ENCODE assay signal across 10 cellular contexts in genomic region chr22:46652081-46652929, GRCh38. TPM values are rescaled to one million over a fixed set of nuclear protein-coding genes. Genes with fewer than 3 reads are reported as not detected.
DNase-seq lines count a peak whose midpoint lies in the region; ATAC-seq and TF ChIP-seq lines count a peak whose summit lies in the region.
"Had no signal": no experiment of that assay in that cellular context is flagged by ENCODE, and none has a peak within 500 bp of the region (broad histone marks: within the 10 kb centered on the region; RNA-seq: fewer than 3 reads in every experiment).

No MANE protein-coding gene starts in this region.

- H3K27me3 Mint-ChIP-seq in activated CD4-positive, alpha-beta memory T cell treated with anti-CD3 and anti-CD28 coated beads for 36 hours, result no peaks in the 10 kb centered on the region
- H3K27me3 Mint-ChIP-seq in activated CD4-positive, alpha-beta memory T cell treated with anti-CD3 and anti-CD28 coated beads, Interleukin-2, amount 10 ng/mL, durations not matched to agents 7 days and 5 days, result no peaks in the 10 kb centered on the region
- H3K27me3 Mint-ChIP-seq in central memory CD8-positive, alpha-beta T cell, result no peaks in the 10 kb centered on the region

- H3K36me3 ChIP-seq in liver (ENCODE audit: control insufficient read depth in 4 of 4, insufficient read depth in 3 of 4, low read depth in 1 of 4, low read length in 3 of 4) (no peaks in the 10 kb centered on the region), subcutaneous abdominal adipose tissue (ENCODE audit: control insufficient read depth in 5 of 5, insufficient read depth in 5 of 5, low read length in 5 of 5) (peaks cover 0 to 5% (median 0%) of the 10 kb centered on the region in 5 donors)

- no peaks in the 10 kb centered on the region for H3K9me3 ChIP-seq in liver (ENCODE audit: control insufficient read depth in 4 of 4, low read length in 3 of 4)
- H3K9me3 ChIP-seq in subcutaneous abdominal adipose tissue (ENCODE audit: control insufficient read depth in 5 of 5, low read length in 5 of 5), result no peaks in the 10 kb centered on the region
- H3K9me3 ChIP-seq: spleen, tibial nerve had no signal

- H3K27ac ChIP-seq in liver (ENCODE audit: low read depth in 1 of 2, low read length in 2 of 2) (peak overlapping the region; percentile 77 to 92), subcutaneous abdominal adipose tissue (ENCODE audit: low read depth, low read length) (no peak overlapping the region)
- H3K27ac ChIP-seq: spleen had no signal

- peak; percentile 45 for DNase-seq in activated CD4-positive, alpha-beta memory T cell treated with anti-CD3 and anti-CD28 coated beads for 36 hours
- DNase-seq in activated CD4-positive, alpha-beta memory T cell treated with anti-CD3 and anti-CD28 coated beads, Interleukin-2, amount 10 ng/mL, durations not matched to agents 7 days and 5 days, result no peak
- DNase-seq in central memory CD8-positive, alpha-beta T cell (ENCODE audit: low spot score in 2 of 2), result no peak
- DNase-seq in NCI-H187 (lab: John Stamatoyannopoulos, UW) (no peak), SHP77 (lab: John Stamatoyannopoulos, UW) (no peak)
- DNase-seq: spleen had no signal

- peak overlapping the region; percentile 68 for H3K27ac Mint-ChIP-seq in activated CD4-positive, alpha-beta memory T cell treated with anti-CD3 and anti-CD28 coated beads for 36 hours
- H3K27ac Mint-ChIP-seq in activated CD4-positive, alpha-beta memory T cell treated with anti-CD3 and anti-CD28 coated beads, Interleukin-2, amount 10 ng/mL, durations not matched to agents 7 days and 5 days, result no peak overlapping the region
- H3K27ac Mint-ChIP-seq in central memory CD8-positive, alpha-beta T cell (ENCODE audit: low read depth), result peak overlapping the region; percentile 61

- 36% methylated on average over 23 of the region's 23 CpGs for WGBS in liver

- no peaks in the 10 kb centered on the region for H3K9me3 Mint-ChIP-seq in activated CD4-positive, alpha-beta memory T cell treated with anti-CD3 and anti-CD28 coated beads for 36 hours
- no peaks in the 10 kb centered on the region for H3K9me3 Mint-ChIP-seq in activated CD4-positive, alpha-beta memory T cell treated with anti-CD3 and anti-CD28 coated beads, Interleukin-2, amount 10 ng/mL, durations not matched to agents 7 days and 5 days
- H3K9me3 Mint-ChIP-seq in central memory CD8-positive, alpha-beta T cell, result no peaks in the 10 kb centered on the region

- peak overlapping the region; percentile 8 to 57 (median 18) for H3K4me3 ChIP-seq in liver (ENCODE audit: low read depth in 1 of 3, low read length in 3 of 3)
- peak overlapping the region in 4 of 5 donors; percentile 19 to 43 (median 36) for H3K4me3 ChIP-seq in subcutaneous abdominal adipose tissue (ENCODE audit: low read depth in 1 of 5, low read length in 5 of 5)
- H3K4me3 ChIP-seq: spleen had no signal

- CTCF ChIA-PET in activated CD4-positive, alpha-beta memory T cell treated with anti-CD3 and anti-CD28 coated beads for 36 hours (lab: Charles Lee), result interaction anchor here (1.1 kb wide), 1 partner anchor 88 kb away, joined by 3 read pairs; no protein-coding TSS in a partner anchor
- CTCF ChIA-PET in activated CD4-positive, alpha-beta memory T cell treated with anti-CD3 and anti-CD28 coated beads, Interleukin-2, amount 10 ng/mL, durations not matched to agents 7 days and 5 days (lab: Charles Lee), result no interaction called here

- H3K4me1 ChIP-seq in liver (ENCODE audit: control insufficient read depth in 4 of 4, insufficient read depth in 4 of 4, low read length in 3 of 4) (peaks cover 25 to 75% (median 50%) of the 10 kb centered on the region in 4 donors), subcutaneous abdominal adipose tissue (ENCODE audit: control insufficient read depth in 5 of 5, insufficient read depth in 5 of 5, low read length in 5 of 5) (peaks cover 4 to 50% (median 40%) of the 10 kb centered on the region in 5 donors)

- peaks cover 2% of the 10 kb centered on the region for H3K36me3 Mint-ChIP-seq in activated CD4-positive, alpha-beta memory T cell treated with anti-CD3 and anti-CD28 coated beads for 36 hours
- H3K36me3 Mint-ChIP-seq in activated CD4-positive, alpha-beta memory T cell treated with anti-CD3 and anti-CD28 coated beads, Interleukin-2, amount 10 ng/mL, durations not matched to agents 7 days and 5 days (ENCODE audit: low read depth), result no peaks in the 10 kb centered on the region
- peaks cover 1% of the 10 kb centered on the region for H3K36me3 Mint-ChIP-seq in central memory CD8-positive, alpha-beta T cell (ENCODE audit: insufficient read depth)

- H3K9ac ChIP-seq in liver (ENCODE audit: low read depth in 1 of 2, low read length in 2 of 2) (no peak overlapping the region), subcutaneous abdominal adipose tissue (ENCODE audit: low read length in 5 of 5) (peak overlapping the region in 1 of 5 donors; percentile 44)

- intact Hi-C loops in activated CD4-positive, alpha-beta memory T cell treated with anti-CD3 and anti-CD28 coated beads for 36 hours (cut with micrococcal nuclease), result no loop called here

- peak; percentile 31 to 67 for TF ChIP-seq RAD21 in liver (IDR thresholded peaks at IDR 0.05)

- no peak for ATAC-seq in central memory CD8-positive, alpha-beta T cell (replicated peaks; ENCODE audit: extremely low read depth, poor library complexity, severe bottlenecking)
- ATAC-seq in HG03432 (IDR thresholded peaks at IDR 0.05; ENCODE audit: unreplicated experiment), result no peak

- no peak for TF ChIP-seq CTCF in liver (IDR thresholded peaks at IDR 0.05; ENCODE audit: low read depth, low read length, missing input control)

- POLR2A ChIA-PET in activated CD4-positive, alpha-beta memory T cell treated with anti-CD3 and anti-CD28 coated beads for 36 hours (lab: Charles Lee), result no interaction called here
- POLR2A ChIA-PET in activated CD4-positive, alpha-beta memory T cell treated with anti-CD3 and anti-CD28 coated beads, Interleukin-2, amount 10 ng/mL, durations not matched to agents 7 days and 5 days (lab: Charles Lee), result no interaction called here

- H3K4me3 Mint-ChIP-seq in activated CD4-positive, alpha-beta memory T cell treated with anti-CD3 and anti-CD28 coated beads for 36 hours, result no peak overlapping the region
- no peak overlapping the region for H3K4me3 Mint-ChIP-seq in activated CD4-positive, alpha-beta memory T cell treated with anti-CD3 and anti-CD28 coated beads, Interleukin-2, amount 10 ng/mL, durations not matched to agents 7 days and 5 days
- H3K4me3 Mint-ChIP-seq in central memory CD8-positive, alpha-beta T cell, result no peak overlapping the region

- peaks cover 28% of the 10 kb centered on the region for H3K4me1 Mint-ChIP-seq in activated CD4-positive, alpha-beta memory T cell treated with anti-CD3 and anti-CD28 coated beads for 36 hours (ENCODE audit: low read depth)
- H3K4me1 Mint-ChIP-seq in activated CD4-positive, alpha-beta memory T cell treated with anti-CD3 and anti-CD28 coated beads, Interleukin-2, amount 10 ng/mL, durations not matched to agents 7 days and 5 days, result peaks cover 30% of the 10 kb centered on the region
- peaks cover 41% of the 10 kb centered on the region for H3K4me1 Mint-ChIP-seq in central memory CD8-positive, alpha-beta T cell

- H3K27me3 ChIP-seq in liver (ENCODE audit: control insufficient read depth in 4 of 4, insufficient read depth in 4 of 4, low read length in 3 of 4), result no peaks in the 10 kb centered on the region
- no peaks in the 10 kb centered on the region for H3K27me3 ChIP-seq in subcutaneous abdominal adipose tissue (ENCODE audit: control insufficient read depth in 5 of 5, insufficient read depth in 4 of 5, low read length in 5 of 5)
- H3K27me3 ChIP-seq: spleen, tibial nerve had no signal

TF ChIP-seq in liver, 16 proteins besides CTCF, POLR2A, EP300 and RAD21 (continues in another document):
- peak; percentile 72 for TF ChIP-seq FOXA1 (IDR thresholded peaks at IDR 0.05)
- TF ChIP-seq FOXA2 (IDR thresholded peaks at IDR 0.05), result peak; percentile 56
- TF ChIP-seq, protein P1, sequence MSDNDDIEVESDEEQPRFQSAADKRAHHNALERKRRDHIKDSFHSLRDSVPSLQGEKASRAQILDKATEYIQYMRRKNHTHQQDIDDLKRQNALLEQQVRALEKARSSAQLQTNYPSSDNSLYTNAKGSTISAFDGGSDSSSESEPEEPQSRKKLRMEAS (IDR thresholded peaks at IDR 0.05), result peak; percentile 85
- TF ChIP-seq EGR1 (IDR thresholded peaks at IDR 0.05; ENCODE audit: low read depth in 2 of 2), result peak; percentile 56 to 73
- no peak for TF ChIP-seq ATF3 (IDR thresholded peaks at IDR 0.05)
- peak; percentile 91 for TF ChIP-seq NR2F2 (IDR thresholded peaks at IDR 0.05)
- TF ChIP-seq TAF1 (conservative IDR thresholded peaks at IDR 0.05), result no peak
- peak; percentile 78 for TF ChIP-seq HNF4G (IDR thresholded peaks at IDR 0.05)
- TF ChIP-seq JUND (IDR thresholded peaks at IDR 0.05), result peak; percentile 63 to 81
- peak; percentile 55 for TF ChIP-seq YY1 (IDR thresholded peaks at IDR 0.05)

RNA-seq across cellular contexts. Expression of gene GRAMD4, which starts 32.1 kb away (rescaled TPM):
- total RNA-seq in activated CD4-positive, alpha-beta memory T cell treated with anti-CD3 and anti-CD28 coated beads for 36 hours, result 10 to 100 TPM; 50.4 to 52.0 TPM
- total RNA-seq in activated CD4-positive, alpha-beta memory T cell treated with anti-CD3 and anti-CD28 coated beads, Interleukin-2, amount 10 ng/mL, durations not matched to agents 7 days and 5 days, result 10 to 100 TPM; 52.9 to 54.8 TPM
- 10 to 100 TPM; 15.9 to 27.3 TPM for total RNA-seq in liver
- polyA plus RNA-seq in liver, result 10 to 100 TPM in 1 of 2 donors, 1 to 10 TPM in 1; 2.7 to 53.5 TPM
